In the genomic region with DNA sequence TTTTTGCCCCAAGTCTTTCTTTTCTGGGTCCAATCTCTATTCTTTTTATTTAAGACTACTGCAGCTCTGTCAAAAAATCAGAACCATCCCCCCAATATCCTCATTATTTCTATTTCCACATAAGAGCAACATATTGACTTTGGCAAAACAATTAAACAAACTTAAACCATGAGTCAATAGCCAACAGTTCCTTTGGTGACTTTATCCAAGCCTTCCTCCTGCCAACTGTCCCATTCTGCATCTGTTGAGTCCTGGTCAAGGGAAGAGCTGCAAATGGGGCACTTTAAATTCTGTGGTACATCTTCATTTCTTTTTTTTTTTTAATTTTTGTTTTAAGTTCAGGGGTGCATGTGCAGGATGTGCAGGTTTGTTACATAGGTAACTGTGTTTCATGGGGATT, we compare ENCODE assay signal across 5 cellular contexts.
"Had no signal": no experiment of that assay in that cellular context is flagged by ENCODE, and none has a peak within 500 bp of the region (broad histone marks: within the 10 kb centered on the region; RNA-seq: fewer than 3 reads in every experiment).

No MANE protein-coding gene starts in this region.

- H3K4me3 ChIP-seq: GM23338 had no signal

- DNase-seq: H9, HCEC 1CT, KBM-7 had no signal

- ATAC-seq: GM23338, HepG2 had no signal
